ENCODE assay signal across 21 cellular contexts in genomic region chr11:111407652-111408051, GRCh38. TPM values are rescaled to one million over a fixed set of nuclear protein-coding genes. Genes with fewer than 3 reads are reported as not detected.
DNase-seq lines count a peak whose midpoint lies in the region; ATAC-seq, FAIRE-seq and TF ChIP-seq lines count a peak whose summit lies in the region.
"Had no signal": no experiment of that assay in that cellular context is flagged by ENCODE, and none has a peak within 500 bp of the region (broad histone marks: within the 10 kb centered on the region; RNA-seq: fewer than 3 reads in every experiment).

No MANE protein-coding gene starts in this region.

- TF ChIP-seq CTCF in activated B cell treated with CpG ODN at 0.5 μM for 24 hours (IDR thresholded peaks at IDR 0.05) = no peak
- TF ChIP-seq CTCF in left ventricle myocardium inferior (IDR thresholded peaks at IDR 0.05; ENCODE audit: borderline replicate concordance) = no peak

- H3K27me3 ChIP-seq in BLaER1 treated with 17β-estradiol and CSF1 and Interleukin-3, amounts not matched to agents 10 nM and 100 nM = no peaks in the 10 kb centered on the region
- H3K27me3 ChIP-seq in Karpas-422 (ENCODE audit: low read length) (no peaks in the 10 kb centered on the region), left ventricle myocardium inferior (ENCODE audit: low read depth) (no peaks in the 10 kb centered on the region)

- peaks cover 75% of the 10 kb centered on the region for H3K4me1 Mint-ChIP-seq in activated B cell treated with CpG ODN at 0.5 μM for 24 hours

- peak; percentile 20 for FAIRE-seq in urothelium cell line (lab: Jason Lieb, UNC)
- FAIRE-seq: D721Med, GM18507, HepG2, HTR-8/SVneo had no signal

- peaks cover 11% of the 10 kb centered on the region for H3K9me3 Mint-ChIP-seq in activated B cell treated with CpG ODN at 0.5 μM for 24 hours
- H3K9me3 Mint-ChIP-seq: CD8-positive, alpha-beta T cell; H9 had no signal

- CTCF ChIA-PET in activated B cell treated with CpG ODN at 0.5 μM for 24 hours (lab: Charles Lee) = no interaction called here

- H3K4me2 ChIP-seq in BLaER1 treated with 17β-estradiol and CSF1 and Interleukin-3, amounts not matched to agents 10 nM and 100 nM = peak overlapping the region in 10 of 11 experiments; percentile 30 to 82 (median 68); a peak in 19 of 22 replicates
- H3K4me2 ChIP-seq in Karpas-422 (ENCODE audit: low read depth, low read length, poor library complexity, severe bottlenecking) = no peak overlapping the region

- peak overlapping the region in 6 of 11 experiments; percentile 18 to 61 (median 48); a peak in 7 of 22 replicates for H3K27ac ChIP-seq in BLaER1 treated with 17β-estradiol and CSF1 and Interleukin-3, amounts not matched to agents 10 nM and 100 nM
- H3K27ac ChIP-seq in Karpas-422 (ENCODE audit: low read length) (peak overlapping the region; percentile 82), left ventricle myocardium inferior (replicated peaks) (no peak overlapping the region)

- H3K9me3 ChIP-seq in BLaER1 treated with 17β-estradiol and CSF1 and Interleukin-3, amounts not matched to agents 10 nM and 100 nM (replicated peaks in 1 of 11) = peaks cover 21 to 29% (median 24%) of the 10 kb centered on the region in 11 experiments
- peaks cover 19% of the 10 kb centered on the region for H3K9me3 ChIP-seq in Karpas-422 (ENCODE audit: low read length)
- H3K9me3 ChIP-seq in left ventricle myocardium inferior (replicated peaks) = no peaks in the 10 kb centered on the region

- H3K27ac Mint-ChIP-seq in activated B cell treated with CpG ODN at 0.5 μM for 24 hours = peak overlapping the region; percentile 24
- H3K27ac Mint-ChIP-seq: CD8-positive, alpha-beta T cell; H9 had no signal

- H3K9ac ChIP-seq in BLaER1 treated with 17β-estradiol and CSF1 and Interleukin-3, amounts not matched to agents 10 nM and 100 nM = no peak overlapping the region
- H3K9ac ChIP-seq in Karpas-422 (ENCODE audit: low read length) = 0 out of 2 replicates have a peak overlapping the region, but pooled peaks have one; percentile 0

- H3K36me3 ChIP-seq in BLaER1 treated with 17β-estradiol and CSF1 and Interleukin-3, amounts not matched to agents 10 nM and 100 nM = peaks cover 0 to 9% (median 0%) of the 10 kb centered on the region in 11 experiments; a peak in 4 of 22 replicates
- H3K36me3 ChIP-seq in Karpas-422 (ENCODE audit: insufficient read depth, low read length) (peaks cover 14% of the 10 kb centered on the region; the same call in 1 of the 2 replicates), left ventricle myocardium inferior (no peaks in the 10 kb centered on the region)

- DNase-seq in Karpas-422 (peak; percentile 68), activated B cell treated with CpG ODN at 0.5 μM for 24 hours (no peak), urothelium cell line (ENCODE audit: low spot score) (no peak), kidney glomerular epithelial cell (lab: John Stamatoyannopoulos, UW) (no peak), left ventricle myocardium inferior (no peak), mesenteric fat pad (ENCODE audit: low spot score) (no peak)
- DNase-seq: ACHN; CD8-positive, alpha-beta T cell; COR-L47; DMS153; DMS79 treated with DMSO at 0.1 percent for 48 hours; GDM1; GOT3; H9 had no signal

- no peaks in the 10 kb centered on the region for H3K9me2 ChIP-seq in Karpas-422 (replicated peaks; ENCODE audit: insufficient read depth, low read length)

- no peaks in the 10 kb centered on the region for H4K20me1 ChIP-seq in BLaER1 treated with 17β-estradiol and CSF1 and Interleukin-3, amounts not matched to agents 10 nM and 100 nM
- H4K20me1 ChIP-seq in Karpas-422 (ENCODE audit: insufficient read depth, low read depth, low read length) = no peaks in the 10 kb centered on the region

- H3K27me3 Mint-ChIP-seq in activated B cell treated with CpG ODN at 0.5 μM for 24 hours = no peaks in the 10 kb centered on the region

- peaks cover 26 to 42% (median 38%) of the 10 kb centered on the region in 10 experiments for H3K4me1 ChIP-seq in BLaER1 treated with 17β-estradiol and CSF1 and Interleukin-3, amounts not matched to agents 10 nM and 100 nM
- peaks cover 65% of the 10 kb centered on the region for H3K4me1 ChIP-seq in Karpas-422 (ENCODE audit: low read length)
- no peaks in the 10 kb centered on the region for H3K4me1 ChIP-seq in left ventricle myocardium inferior

- POLR2A ChIA-PET in activated B cell treated with CpG ODN at 0.5 μM for 24 hours (lab: Charles Lee) = interaction anchor here (3.0 to 4.1 kb wide), 2 partner anchors 9 to 10 kb away, joined by 26 to 31 read pairs; no protein-coding TSS in a partner anchor

- no peak for ATAC-seq in activated B cell treated with CpG ODN at 0.5 μM for 24 hours (ENCODE audit: low read depth)
- ATAC-seq: CD8-positive, alpha-beta T cell; HepG2 had no signal

- H3K79me2 ChIP-seq in Karpas-422 (ENCODE audit: low read length) = no peaks in the 10 kb centered on the region

- no peak overlapping the region for H3K4me3 Mint-ChIP-seq in activated B cell treated with CpG ODN at 0.5 μM for 24 hours
- H3K4me3 Mint-ChIP-seq: CD14-positive monocyte; CD8-positive, alpha-beta T cell; H9 had no signal

- peak overlapping the region; percentile 0; the same call in 1 of the 2 replicates for H2AFZ ChIP-seq in Karpas-422 (ENCODE audit: low read length)

- no peak overlapping the region for H3K4me3 ChIP-seq in BLaER1 treated with 17β-estradiol and CSF1 and Interleukin-3, amounts not matched to agents 10 nM and 100 nM
- H3K4me3 ChIP-seq in Karpas-422 (ENCODE audit: low read length) (no peak overlapping the region), left ventricle myocardium inferior (no peak overlapping the region)

- H3K36me3 Mint-ChIP-seq in activated B cell treated with CpG ODN at 0.5 μM for 24 hours (ENCODE audit: low read depth) = peaks cover 4% of the 10 kb centered on the region
- H3K36me3 Mint-ChIP-seq: CD14-positive monocyte; CD8-positive, alpha-beta T cell had no signal

- intact Hi-C loops in activated B cell treated with CpG ODN at 0.5 μM for 24 hours (cut with micrococcal nuclease) (no loop called here), left ventricle myocardium inferior (cut with micrococcal nuclease) (no loop called here)

RNA-seq across cellular contexts. Expression of gene POU2AF1, which starts 28.6 kb away (rescaled TPM):
- total RNA-seq in Karpas-422 (2014; rRNA removed; shearing (Covaris generic); ENCODE audit: low replicate concordance) = 803 and 894 TPM in 2 replicates
- total RNA-seq in activated B cell treated with CpG ODN at 0.5 μM for 24 hours (141 and 155 TPM in 2 replicates), left ventricle myocardium inferior (0.05 TPM), mesenteric fat pad (0.10 TPM)
- total RNA-seq: A172, H9 had no signal

Comparison
In these comparisons a context has a peak if more than half of its experiments do, and no peak if none do; other contexts are left out.
1. RNA of gene POU2AF1, which starts 28.6 kb away (total RNA-seq): 803 to 894 TPM in Karpas-422 and 141 to 155 TPM in activated B cell treated with CpG ODN at 0.5 μM for 24 hours; 0.10 TPM in mesenteric fat pad (single experiment) and 0.05 TPM in left ventricle myocardium inferior (single experiment); every median in the first group is over 100 times any median in the second.